19 cellular contexts compared by ENCODE assay signal in genomic region chr13:103066079-103066880, GRCh38. TPM values are rescaled to one million over a fixed set of nuclear protein-coding genes. Genes with fewer than 3 reads are reported as not detected.
"Had no signal": no experiment of that assay in that cellular context is flagged by ENCODE, and none has a peak within 500 bp of the region (broad histone marks: within the 10 kb centered on the region; RNA-seq: fewer than 3 reads in every experiment).

TSS of gene SLC10A2 (minus strand) at chr13:103066417. CDS start at chr13:103066249, 168 bp downstream.

- DNase-seq: activated CD4-positive, alpha-beta T cell treated with anti-CD3 and anti-CD28 coated beads for 48 hours; activated CD8-positive, alpha-beta memory T cell treated with anti-CD3 and anti-CD28 coated beads, Interleukin-2, amount 50 U/mL, for 4 hours; activated CD8-positive, alpha-beta T cell treated with anti-CD3 and anti-CD28 coated beads, Interleukin-2, amount 10 ng/mL, durations not matched to agents 7 days and 5 days; activated gamma-delta T cell; activated T-cell treated with anti-CD3 and anti-CD28 coated beads, Interleukin-2, amount 50 U/mL, for 48 hours; mesenchymal stem cell; sigmoid colon; stimulated activated CD4-positive, alpha-beta T cell treated with anti-CD3 and anti-CD28 coated beads, Interleukin-12 subunit alpha, Interleukin-12 subunit beta, amount 100 ng/mL, for 4 hours; stimulated activated CD4-positive, alpha-beta T cell treated with anti-CD3 and anti-CD28 coated beads, Interleukin-2, amount 100 ng/mL, for 24 hours; T-helper 17 cell had no signal

- H3K4me3 ChIP-seq: cardiac muscle cell, sigmoid colon had no signal

- H3K4me1 Mint-ChIP-seq: stimulated activated effector memory CD8-positive, alpha-beta T cell treated with anti-CD3 and anti-CD28 coated beads, Interleukin-12 subunit alpha, Interleukin-12 subunit beta, amount 100 ng/mL, for 72 hours; T-helper 17 cell had no signal

- H3K9me3 ChIP-seq: sigmoid colon had no signal

- H3K27ac ChIP-seq: cardiac muscle cell, sigmoid colon had no signal

- ATAC-seq: activated CD8-positive, alpha-beta T cell treated with anti-CD3 and anti-CD28 coated beads, Interleukin-2, amount 10 ng/mL, durations not matched to agents 7 days and 5 days; activated naive CD4-positive, alpha-beta T cell treated with anti-CD3 and anti-CD28 coated beads, Interleukin-2, amount 50 U/mL, for 72 hours; stimulated activated effector memory CD8-positive, alpha-beta T cell treated with anti-CD3 and anti-CD28 coated beads, Interleukin-12 subunit alpha, Interleukin-12 subunit beta, amount 100 ng/mL, for 72 hours; T-helper 17 cell had no signal

- H3K36me3 ChIP-seq: cardiac muscle cell, sigmoid colon had no signal

- H3K27ac Mint-ChIP-seq: activated CD8-positive, alpha-beta T cell treated with anti-CD3 and anti-CD28 coated beads, Interleukin-2, amount 10 ng/mL, durations not matched to agents 7 days and 5 days; activated naive CD4-positive, alpha-beta T cell treated with anti-CD3 and anti-CD28 coated beads, Interleukin-2, amount 50 U/mL, for 72 hours; natural killer cell treated with Interleukin-12 subunit alpha and Interleukin-12 subunit beta and Interleukin-15 and Interleukin-18, amount 100 ng/mL, for 72 hours; stimulated activated effector memory CD8-positive, alpha-beta T cell treated with anti-CD3 and anti-CD28 coated beads, Interleukin-12 subunit alpha, Interleukin-12 subunit beta, amount 100 ng/mL, for 72 hours; T-helper 17 cell had no signal

- H3K27me3 Mint-ChIP-seq: natural killer cell treated with Interleukin-12 subunit alpha and Interleukin-12 subunit beta and Interleukin-15 and Interleukin-18, amount 100 ng/mL, for 72 hours; T-helper 17 cell had no signal

- H3K27me3 ChIP-seq: cardiac muscle cell, sigmoid colon had no signal

- H3K4me1 ChIP-seq: sigmoid colon had no signal

- H3K4me3 Mint-ChIP-seq: activated CD8-positive, alpha-beta T cell treated with anti-CD3 and anti-CD28 coated beads, Interleukin-2, amount 10 ng/mL, durations not matched to agents 7 days and 5 days; natural killer cell treated with Interleukin-12 subunit alpha and Interleukin-12 subunit beta and Interleukin-15 and Interleukin-18, amount 100 ng/mL, for 72 hours; stimulated activated effector memory CD8-positive, alpha-beta T cell treated with anti-CD3 and anti-CD28 coated beads, Interleukin-12 subunit alpha, Interleukin-12 subunit beta, amount 100 ng/mL, for 72 hours; T-helper 17 cell had no signal

- H3K36me3 Mint-ChIP-seq: activated naive CD4-positive, alpha-beta T cell treated with anti-CD3 and anti-CD28 coated beads, Interleukin-2, amount 50 U/mL, for 72 hours; stimulated activated effector memory CD8-positive, alpha-beta T cell treated with anti-CD3 and anti-CD28 coated beads, Interleukin-12 subunit alpha, Interleukin-12 subunit beta, amount 100 ng/mL, for 72 hours had no signal

- H3K9me3 Mint-ChIP-seq: natural killer cell treated with Interleukin-12 subunit alpha and Interleukin-12 subunit beta and Interleukin-15 and Interleukin-18, amount 100 ng/mL, for 72 hours had no signal

RNA-seq across cellular contexts. Expression of gene SLC10A2, which starts in this region (rescaled TPM):
- total RNA-seq: activated CD8-positive, alpha-beta T cell treated with anti-CD3 and anti-CD28 coated beads, Interleukin-2, amount 10 ng/mL, durations not matched to agents 7 days and 5 days; activated naive CD4-positive, alpha-beta T cell treated with anti-CD3 and anti-CD28 coated beads, Interleukin-2, amount 50 U/mL, for 72 hours; cardiac muscle cell; dermis microvascular lymphatic vessel endothelial cell; liver; natural killer cell treated with Interleukin-12 subunit alpha and Interleukin-12 subunit beta and Interleukin-15 and Interleukin-18, amount 100 ng/mL, for 72 hours; osteocyte; sigmoid colon; T-helper 17 cell; urinary bladder had no signal
- polyA plus RNA-seq: cardiac muscle cell, esophagus, liver, urinary bladder had no signal
